Comparison of ENCODE assay signal across 9 cellular contexts in the genomic region with DNA sequence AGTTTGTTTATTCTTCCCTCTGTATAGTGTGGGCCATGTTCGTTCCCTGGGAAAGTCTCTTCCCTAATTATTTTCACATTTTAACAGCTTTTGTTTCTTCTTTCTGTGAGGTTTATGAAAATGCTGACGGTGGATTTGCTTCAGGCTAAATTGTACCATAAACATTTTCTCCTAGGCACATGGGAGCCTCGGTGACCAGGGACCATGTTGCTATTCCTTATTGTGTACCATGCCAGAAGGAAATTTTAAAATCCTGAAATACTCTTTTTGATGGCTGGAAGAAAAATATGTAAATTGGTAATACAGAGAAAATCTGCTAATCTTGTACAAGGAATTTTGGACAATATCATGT.
DNase-seq lines count a peak whose midpoint lies in the region; ATAC-seq and TF ChIP-seq lines count a peak whose summit lies in the region.
"Had no signal": no experiment of that assay in that cellular context is flagged by ENCODE, and none has a peak within 500 bp of the region (broad histone marks: within the 10 kb centered on the region; RNA-seq: fewer than 3 reads in every experiment).

No MANE protein-coding gene starts in this region.

- H3K27ac ChIP-seq in HUES64 (ENCODE audit: low read depth, low read length) (peak overlapping the region; percentile 95; the same call in 1 of the 2 replicates), right lobe of liver (peak overlapping the region; percentile 44 to 69 (median 64)), stomach (peak overlapping the region in 4 of 5 donors; percentile 79 to 89 (median 84))

- peaks cover 52% of the 10 kb centered on the region for H3K4me1 Mint-ChIP-seq in brain

- no peak overlapping the region for H3K4me3 ChIP-seq in HUES64 (ENCODE audit: low read length)
- no peak overlapping the region for H3K4me3 ChIP-seq in right lobe of liver
- H3K4me3 ChIP-seq in stomach = peak overlapping the region in 2 of 4 donors; percentile 3 to 24

- ATAC-seq in right lobe of liver = peak in 1 of 4 donors; percentile 9
- no peak for ATAC-seq in GM21619 (IDR thresholded peaks at IDR 0.05; ENCODE audit: unreplicated experiment)
- ATAC-seq in HG03457 (IDR thresholded peaks at IDR 0.05; ENCODE audit: unreplicated experiment) = no peak

- H3K9me3 ChIP-seq in HUES64 (ENCODE audit: insufficient read depth, low read depth, low read length) = peaks cover 8% of the 10 kb centered on the region; the same call in 1 of the 2 replicates
- no peaks in the 10 kb centered on the region for H3K9me3 ChIP-seq in right lobe of liver
- no peaks in the 10 kb centered on the region for H3K9me3 ChIP-seq in stomach

- no peak for DNase-seq in right lobe of liver
- no peak for DNase-seq in stomach
- no peak for DNase-seq in HUDEP-2 (lab: John Stamatoyannopoulos, UW; ENCODE audit: unreplicated experiment in 76 of 76)
- DNase-seq in GM13977 (ENCODE audit: low spot score) = no peak
- DNase-seq: NCI-H1694 had no signal

- TF ChIP-seq EP300 in stomach (IDR thresholded peaks at IDR 0.05) = no peak

- peak overlapping the region in 3 of 5 experiments; percentile 70 to 95 (median 84) for H3K27ac Mint-ChIP-seq in brain

- H3K9me3 Mint-ChIP-seq in brain = peaks cover 0 to 6% (median 0%) of the 10 kb centered on the region in 5 experiments

- H3K36me3 ChIP-seq in HUES64 (ENCODE audit: insufficient read depth, low read length) (no peaks in the 10 kb centered on the region), right lobe of liver (no peaks in the 10 kb centered on the region), stomach (no peaks in the 10 kb centered on the region)

- no peaks in the 10 kb centered on the region; the same call in 1 of the 2 replicates for H3K27me3 ChIP-seq in HUES64 (ENCODE audit: insufficient read depth, low read length)
- H3K27me3 ChIP-seq in right lobe of liver = no peaks in the 10 kb centered on the region
- no peaks in the 10 kb centered on the region for H3K27me3 ChIP-seq in stomach

- peak overlapping the region in 4 of 5 experiments; percentile 4 to 38 (median 31) for H3K4me3 Mint-ChIP-seq in brain

- in situ Hi-C loops in GM13977 (cut with MboI; ENCODE audit: low pct_unique_long_range_greater_than_20kb, low sequenced_read_pairs, unreplicated experiment) = loop anchor here (25.0 kb wide), 1 partner anchor 202 kb away; no protein-coding TSS in a partner anchor

- TF ChIP-seq CTCF in brain (conservative IDR thresholded peaks at IDR 0.05) (no peak), right lobe of liver (IDR thresholded peaks at IDR 0.05) (no peak), stomach (IDR thresholded peaks at IDR 0.05) (no peak), GM13977 (IDR thresholded peaks at IDR 0.05; ENCODE audit: extremely low read depth, insufficient read depth, missing control alignments) (no peak)

- peaks cover 4% of the 10 kb centered on the region for H3K27me3 Mint-ChIP-seq in brain

- TF ChIP-seq POLR2A in right lobe of liver (IDR thresholded peaks at IDR 0.05) (no peak), stomach (IDR thresholded peaks at IDR 0.05) (no peak)

- H3K4me1 ChIP-seq in HUES64 (ENCODE audit: insufficient read depth, low read length) (peaks cover 31% of the 10 kb centered on the region), right lobe of liver (peaks cover 0 to 6% (median 0%) of the 10 kb centered on the region in 4 donors), stomach (peaks cover 14 to 34% (median 20%) of the 10 kb centered on the region in 4 donors)

- no peaks in the 10 kb centered on the region for H3K36me3 Mint-ChIP-seq in brain

- WGBS in HUES64 = 41% methylated on average over 2 of the region's 3 CpGs
- 62% methylated on average over 3 of the region's 3 CpGs for WGBS in right lobe of liver (ENCODE audit: insufficient coverage, low coverage, low lambda C conversion rate, missing lambda C conversion rate)
- WGBS in stomach, 5 donors = 32 to 58% (median 47%) methylated on average over 3 of the region's 3 CpGs

- no peak overlapping the region for H3K9ac ChIP-seq in HUES64 (ENCODE audit: low read depth, low read length)

- intact Hi-C loops in right lobe of liver (cut with DNase I) (no loop called here), stomach (cut with DNase I; ENCODE audit: low total_unique reads) (no loop called here)
